In the genomic region with DNA sequence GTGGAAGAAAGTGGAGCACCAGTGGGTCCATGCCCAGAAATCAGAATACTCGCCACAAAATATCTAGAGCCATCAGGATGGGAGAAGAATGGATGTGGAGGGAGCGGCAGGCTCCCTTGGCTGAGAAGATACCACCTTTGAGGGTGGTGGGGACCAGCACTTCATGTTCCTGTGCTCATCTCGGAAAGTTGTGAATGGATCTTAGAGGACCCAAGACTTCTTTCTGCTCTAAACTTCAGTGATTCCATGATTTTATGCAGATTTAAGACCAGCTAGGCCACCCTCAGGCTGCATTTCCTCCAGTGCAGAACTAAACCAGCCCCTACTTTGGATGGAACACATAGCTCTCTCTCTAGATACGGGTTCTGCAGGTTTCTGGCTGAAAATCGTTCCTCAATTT, we compare ENCODE assay signal across 22 cellular contexts.
DNase-seq lines count a peak whose midpoint lies in the region; ATAC-seq and TF ChIP-seq lines count a peak whose summit lies in the region.
"Had no signal": no experiment of that assay in that cellular context is flagged by ENCODE, and none has a peak within 500 bp of the region (broad histone marks: within the 10 kb centered on the region; RNA-seq: fewer than 3 reads in every experiment).

No MANE protein-coding gene starts in this region.

- H2AK5ac ChIP-seq in mesenchymal stem cell (ENCODE audit: low read length, severe bottlenecking), result peak overlapping the region; percentile 31

- H2BK15ac ChIP-seq in mesenchymal stem cell (ENCODE audit: low read depth, poor library complexity, severe bottlenecking), result no peak overlapping the region

- no peak overlapping the region for H3K4ac ChIP-seq in mesenchymal stem cell (ENCODE audit: low read depth in 1 of 2, low read length in 2 of 2)

- no peak overlapping the region for H2BK120ac ChIP-seq in mesenchymal stem cell (ENCODE audit: low read depth, low read length)

- no peak for DNase-seq in mesenchymal stem cell
- no peak for DNase-seq in T-helper 2 cell treated with Interferon-gamma antibody and Interleukin-4, amounts not matched to agents 5 μg/mL and 100 μg/mL, for 36 hours (ENCODE audit: low spot score)
- no peak for DNase-seq in NCI-H748 treated with DMSO at 0.1 percent for 48 hours (lab: John Stamatoyannopoulos, UW)
- DNase-seq: 8988T; ACHN; BE2C; C1 segment of cervical spinal cord; CD4-positive, alpha-beta memory T cell; CD4-positive, CD25-positive, alpha-beta regulatory T cell; CD8-positive, alpha-beta memory T cell; COR-L47; DMS 273 treated with DMSO at 0.1 percent for 48 hours; DMS153; DMS53; DMS79; DND-41; EL; GF-D8 had no signal

- no peak overlapping the region for H3K27ac Mint-ChIP-seq in T-helper 2 cell treated with Interferon-gamma antibody and Interleukin-4, amounts not matched to agents 5 μg/mL and 100 μg/mL, for 36 hours
- H3K27ac Mint-ChIP-seq: CD14-positive monocyte had no signal

- no peak for ATAC-seq in HG03521 (IDR thresholded peaks at IDR 0.05; ENCODE audit: unreplicated experiment)

- 85% methylated on average over 5 of the region's 5 CpGs for WGBS in mesenchymal stem cell

- no peak overlapping the region for H3K9ac ChIP-seq in mesenchymal stem cell (ENCODE audit: low read length)
- H3K9ac ChIP-seq: BLaER1 had no signal

- H3K36me3 Mint-ChIP-seq in T-helper 2 cell treated with Interferon-gamma antibody and Interleukin-4, amounts not matched to agents 5 μg/mL and 100 μg/mL, for 36 hours (ENCODE audit: low read depth), result peaks cover 4% of the 10 kb centered on the region
- H3K36me3 Mint-ChIP-seq: CD14-positive monocyte; CD4-positive, alpha-beta memory T cell had no signal

- peaks cover 25% of the 10 kb centered on the region for H3K4me1 ChIP-seq in HEK293 (ENCODE audit: control insufficient read depth, insufficient read depth, low read length)
- peaks cover 13% of the 10 kb centered on the region for H3K4me1 ChIP-seq in mesenchymal stem cell (ENCODE audit: control insufficient read depth, insufficient read depth, low read depth, low read length)
- H3K4me1 ChIP-seq: BE2C, BLaER1 had no signal

- no peak overlapping the region for H3K27ac ChIP-seq in HEK293 (ENCODE audit: extremely low read depth, low read depth, low read length)
- no peak overlapping the region for H3K27ac ChIP-seq in mesenchymal stem cell (ENCODE audit: low read length, poor library complexity, severe bottlenecking)
- H3K27ac ChIP-seq: BLaER1 had no signal

- H2AFZ ChIP-seq in mesenchymal stem cell (ENCODE audit: low read depth, low read length), result no peak overlapping the region

- H3K4me3 Mint-ChIP-seq in T-helper 2 cell treated with Interferon-gamma antibody and Interleukin-4, amounts not matched to agents 5 μg/mL and 100 μg/mL, for 36 hours, result no peak overlapping the region
- H3K4me3 Mint-ChIP-seq: CD14-positive monocyte; CD4-positive, alpha-beta memory T cell; CD4-positive, CD25-positive, alpha-beta regulatory T cell had no signal

- H3K18ac ChIP-seq in mesenchymal stem cell (ENCODE audit: low read depth in 1 of 2, low read length in 2 of 2), result no peak overlapping the region

- POLR2A ChIA-PET in HEK293 (lab: Yijun Ruan, JAX), result no interaction called here

- no peaks in the 10 kb centered on the region for H3K9me3 ChIP-seq in HEK293 (ENCODE audit: control insufficient read depth, insufficient read depth, low read depth, low read length)
- no peaks in the 10 kb centered on the region for H3K9me3 ChIP-seq in mesenchymal stem cell (ENCODE audit: control insufficient read depth, low read length)
- H3K9me3 ChIP-seq: BE2C, BLaER1 had no signal

- CTCF ChIA-PET in HEK293 (lab: Yijun Ruan, JAX), result no interaction called here

- no peak overlapping the region for H2BK12ac ChIP-seq in mesenchymal stem cell (ENCODE audit: low read length in 2 of 2)

- no peak overlapping the region for H4K91ac ChIP-seq in mesenchymal stem cell (ENCODE audit: low read length)

- H4K8ac ChIP-seq in mesenchymal stem cell (ENCODE audit: low read length), result no peak overlapping the region

- peaks cover 0 to 11% of the 10 kb centered on the region in 2 experiments for H3K27me3 ChIP-seq in mesenchymal stem cell (ENCODE audit: control insufficient read depth in 1 of 2, insufficient read depth in 1 of 2, low read length in 2 of 2)
- H3K27me3 ChIP-seq: BLaER1 had no signal

- no peak overlapping the region for H3K14ac ChIP-seq in mesenchymal stem cell (ENCODE audit: low read length in 2 of 2)

- peaks cover 2% of the 10 kb centered on the region for H3K4me1 Mint-ChIP-seq in T-helper 2 cell treated with Interferon-gamma antibody and Interleukin-4, amounts not matched to agents 5 μg/mL and 100 μg/mL, for 36 hours (ENCODE audit: low read depth)

- H3K36me3 ChIP-seq in HEK293 (ENCODE audit: control insufficient read depth in 2 of 2, insufficient read depth in 1 of 2, low read length in 2 of 2), result no peaks in the 10 kb centered on the region
- H3K36me3 ChIP-seq in mesenchymal stem cell (ENCODE audit: control insufficient read depth in 1 of 2, insufficient read depth in 2 of 2, low read depth in 1 of 2, low read length in 2 of 2), result peaks cover 0 to 5% of the 10 kb centered on the region in 2 experiments
- H3K36me3 ChIP-seq: BE2C, BLaER1 had no signal

- no peak for TF ChIP-seq CTCF in HEK293 (tag by site-specific recombination; IDR thresholded peaks at IDR 0.05)

- H3K4me3 ChIP-seq in HEK293 (ENCODE audit: low read depth, low read length) (no peak overlapping the region), mesenchymal stem cell (ENCODE audit: insufficient read depth in 1 of 2, low read depth in 1 of 2, low read length in 2 of 2) (no peak overlapping the region)
- H3K4me3 ChIP-seq: BLaER1 had no signal

- H3K27me3 Mint-ChIP-seq in T-helper 2 cell treated with Interferon-gamma antibody and Interleukin-4, amounts not matched to agents 5 μg/mL and 100 μg/mL, for 36 hours (ENCODE audit: low read depth), result peaks cover 12% of the 10 kb centered on the region
- H3K27me3 Mint-ChIP-seq: CD8-positive, alpha-beta memory T cell had no signal

- H3K23ac ChIP-seq in mesenchymal stem cell (ENCODE audit: low read length in 2 of 2), result no peak overlapping the region

- H3K79me1 ChIP-seq in mesenchymal stem cell (replicated peaks; ENCODE audit: low read length, poor library complexity, severe bottlenecking), result no peaks in the 10 kb centered on the region

- no peak overlapping the region for H2BK5ac ChIP-seq in mesenchymal stem cell (ENCODE audit: low read depth, low read length, poor library complexity, severe bottlenecking)

- no peak overlapping the region for H3K4me2 ChIP-seq in mesenchymal stem cell (ENCODE audit: low read length, poor library complexity, severe bottlenecking)
- H3K4me2 ChIP-seq: BLaER1 had no signal

- no peaks in the 10 kb centered on the region for H3K9me3 Mint-ChIP-seq in T-helper 2 cell treated with Interferon-gamma antibody and Interleukin-4, amounts not matched to agents 5 μg/mL and 100 μg/mL, for 36 hours
- H3K9me3 Mint-ChIP-seq: CD4-positive, alpha-beta memory T cell; CD4-positive, CD25-positive, alpha-beta regulatory T cell; CD8-positive, alpha-beta memory T cell had no signal

TF ChIP-seq in HEK293, 187 proteins besides CTCF, POLR2A, EP300 and RAD21:
- TF ChIP-seq ZNF266 (tag by site-specific recombination; IDR thresholded peaks at IDR 0.05; ENCODE audit: low read depth), result no peak
- TF ChIP-seq, protein P1, sequence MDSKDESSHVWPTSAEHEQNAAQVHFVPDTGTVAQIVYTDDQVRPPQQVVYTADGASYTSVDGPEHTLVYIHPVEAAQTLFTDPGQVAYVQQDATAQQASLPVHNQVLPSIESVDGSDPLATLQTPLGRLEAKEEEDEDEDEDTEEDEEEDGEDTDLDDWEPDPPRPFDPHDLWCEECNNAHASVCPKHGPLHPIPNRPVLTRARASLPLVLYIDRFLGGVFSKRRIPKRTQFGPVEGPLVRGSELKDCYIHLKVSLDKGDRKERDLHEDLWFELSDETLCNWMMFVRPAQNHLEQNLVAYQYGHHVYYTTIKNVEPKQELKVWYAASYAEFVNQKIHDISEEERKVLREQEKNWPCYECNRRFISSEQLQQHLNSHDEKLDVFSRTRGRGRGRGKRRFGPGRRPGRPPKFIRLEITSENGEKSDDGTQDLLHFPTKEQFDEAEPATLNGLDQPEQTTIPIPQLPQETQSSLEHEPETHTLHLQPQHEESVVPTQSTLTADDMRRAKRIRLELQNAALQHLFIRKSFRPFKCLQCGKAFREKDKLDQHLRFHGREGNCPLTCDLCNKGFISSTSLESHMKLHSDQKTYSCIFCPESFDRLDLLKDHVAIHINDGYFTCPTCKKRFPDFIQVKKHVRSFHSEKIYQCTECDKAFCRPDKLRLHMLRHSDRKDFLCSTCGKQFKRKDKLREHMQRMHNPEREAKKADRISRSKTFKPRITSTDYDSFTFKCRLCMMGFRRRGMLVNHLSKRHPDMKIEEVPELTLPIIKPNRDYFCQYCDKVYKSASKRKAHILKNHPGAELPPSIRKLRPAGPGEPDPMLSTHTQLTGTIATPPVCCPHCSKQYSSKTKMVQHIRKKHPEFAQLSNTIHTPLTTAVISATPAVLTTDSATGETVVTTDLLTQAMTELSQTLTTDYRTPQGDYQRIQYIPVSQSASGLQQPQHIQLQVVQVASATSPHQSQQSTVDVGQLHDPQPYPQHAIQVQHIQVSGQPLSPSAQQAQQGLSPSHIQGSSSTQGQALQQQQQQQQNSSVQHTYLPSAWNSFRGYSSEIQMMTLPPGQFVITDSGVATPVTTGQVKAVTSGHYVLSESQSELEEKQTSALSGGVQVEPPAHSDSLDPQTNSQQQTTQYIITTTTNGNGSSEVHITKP (tag by site-specific recombination; IDR thresholded peaks at IDR 0.05), result peak; percentile 53; the same call in 1 of the 2 replicates
